ENCODE assay signal across 18 cellular contexts in genomic region chr15:42510258-42511009, GRCh38. TPM values are rescaled to one million over a fixed set of nuclear protein-coding genes. Genes with fewer than 3 reads are reported as not detected.
DNase-seq lines count a peak whose midpoint lies in the region; TF ChIP-seq lines count a peak whose summit lies in the region.
"Had no signal": no experiment of that assay in that cellular context is flagged by ENCODE, and none has a peak within 500 bp of the region (broad histone marks: within the 10 kb centered on the region; RNA-seq: fewer than 3 reads in every experiment).

No MANE protein-coding gene starts in this region.

- H4K8ac ChIP-seq in trophoblast cell (ENCODE audit: low read depth, low read length) = no peak overlapping the region

- no peak overlapping the region for H2AK5ac ChIP-seq in trophoblast cell (ENCODE audit: low read length)

- no peak overlapping the region for H3K18ac ChIP-seq in trophoblast cell (ENCODE audit: low read length)

- in situ Hi-C loops in ACHN (cut with HindIII; ENCODE audit: low pct_ligation_motif_present, low pct_unique_long_range_greater_than_20kb, low sequenced_read_pairs) = no loop called here

- 88% methylated on average over 4 of the region's 4 CpGs for WGBS in esophagus muscularis mucosa
- no CpG with 5 or more reads among the region's 4 CpGs for WGBS in trophoblast cell (ENCODE audit: extremely low coverage, insufficient coverage, insufficient read length)

- no peak overlapping the region for H2BK12ac ChIP-seq in trophoblast cell (ENCODE audit: low read length)

- TF ChIP-seq POLR2A in esophagus muscularis mucosa (IDR thresholded peaks at IDR 0.05; ENCODE audit: low read depth) = no peak

- no peaks in the 10 kb centered on the region for H3K27me3 ChIP-seq in AG04450 (ENCODE audit: control insufficient read depth, insufficient read depth, low read length)
- H3K27me3 ChIP-seq in esophagus muscularis mucosa = no peaks in the 10 kb centered on the region
- no peaks in the 10 kb centered on the region for H3K27me3 ChIP-seq in trophoblast cell (ENCODE audit: insufficient read depth, low read length)
- H3K27me3 ChIP-seq: Peyer's patch, suprapubic skin had no signal

- H3K79me1 ChIP-seq in trophoblast cell (ENCODE audit: low read length) = no peaks in the 10 kb centered on the region

- no peak overlapping the region for H3K9ac ChIP-seq in trophoblast cell (ENCODE audit: low read length)

- no peak overlapping the region for H3K14ac ChIP-seq in trophoblast cell (ENCODE audit: low read length)

- H3K4me3 ChIP-seq in AG04450 (ENCODE audit: low read depth, low read length) = no peak overlapping the region
- H3K4me3 ChIP-seq in esophagus muscularis mucosa = no peak overlapping the region
- no peak overlapping the region for H3K4me3 ChIP-seq in trophoblast cell (ENCODE audit: low read depth, low read length)
- H3K4me3 ChIP-seq: Peyer's patch, suprapubic skin had no signal

- no peak for DNase-seq in AG04450 (ENCODE audit: low read depth, low spot score)
- DNase-seq in OCI-M1 (lab: John Stamatoyannopoulos, UW) = peak; percentile 49
- no peak for DNase-seq in esophagus muscularis mucosa (ENCODE audit: extremely low spot score)
- peak; percentile 69 to 87 for DNase-seq in trophoblast cell
- DNase-seq in NCI-H1417 (lab: John Stamatoyannopoulos, UW) = no peak
- no peak for DNase-seq in islet precursor cell
- DNase-seq in ACHN = no peak
- no peak for DNase-seq in activated naive CD4-positive, alpha-beta T cell treated with Interleukin-2 at 50 U/mL for 16 hours
- DNase-seq: activated effector memory CD4-positive, alpha-beta T cell treated with Interleukin-2 at 50 U/mL for 16 hours; Calu3; effector CD8-positive, alpha-beta T cell; GF-D8; NCI-H2029; NCI-H69; Peyer's patch; posterior cingulate gyrus; WERI-Rb-1 had no signal

- TF ChIP-seq EP300 in esophagus muscularis mucosa (IDR thresholded peaks at IDR 0.05) = no peak

- no peak for TF ChIP-seq CTCF in AG04450 (IDR thresholded peaks at IDR 0.05; ENCODE audit: low read depth, low read length)
- TF ChIP-seq CTCF in esophagus muscularis mucosa (IDR thresholded peaks at IDR 0.05) = no peak

- H3K4me1 ChIP-seq in esophagus muscularis mucosa (peaks cover 13 to 32% (median 25%) of the 10 kb centered on the region in 4 donors), trophoblast cell (ENCODE audit: control insufficient read depth in 1 of 2, insufficient read depth in 2 of 2, low read length in 2 of 2) (no peaks in the 10 kb centered on the region)
- H3K4me1 ChIP-seq: Peyer's patch had no signal

- H3K23ac ChIP-seq in trophoblast cell (ENCODE audit: low read length) = no peak overlapping the region

- no peaks in the 10 kb centered on the region for H3K79me2 ChIP-seq in trophoblast cell (ENCODE audit: control insufficient read depth, insufficient read depth, low read length, poor library complexity)

- H3K4ac ChIP-seq in trophoblast cell (ENCODE audit: low read depth, low read length) = no peak overlapping the region

- no peak overlapping the region for H4K91ac ChIP-seq in trophoblast cell (ENCODE audit: low read depth, low read length)

- peaks cover 10 to 30% (median 24%) of the 10 kb centered on the region in 4 donors for H3K36me3 ChIP-seq in esophagus muscularis mucosa
- H3K36me3 ChIP-seq in trophoblast cell (ENCODE audit: control insufficient read depth in 1 of 2, insufficient read depth in 2 of 2, low read length in 2 of 2) = peaks cover 8 to 9% of the 10 kb centered on the region in 2 experiments

- no peak overlapping the region for H4K12ac ChIP-seq in trophoblast cell (ENCODE audit: low read depth, low read length)

- H2BK120ac ChIP-seq in trophoblast cell (ENCODE audit: insufficient read depth, low read length, poor library complexity) = no peak overlapping the region

- H3K9me3 ChIP-seq in AG04450 (ENCODE audit: control insufficient read depth, insufficient read depth, low read length) = no peaks in the 10 kb centered on the region
- H3K9me3 ChIP-seq in esophagus muscularis mucosa = no peaks in the 10 kb centered on the region
- no peaks in the 10 kb centered on the region for H3K9me3 ChIP-seq in trophoblast cell (ENCODE audit: insufficient read depth, low read depth, low read length)
- H3K9me3 ChIP-seq: Peyer's patch, suprapubic skin had no signal

- POLR2A ChIA-PET in AG04450 (lab: Yijun Ruan, JAX) = interaction anchor here (0.7 to 2.0 kb wide), 5 partner anchors 15 to 69 kb away, joined by 3 to 8 read pairs (median 5); partner anchors contain the start of genes HAUS2, LRRC57, SNAP23 and ZNF106

- no peak overlapping the region for H3K4me2 ChIP-seq in trophoblast cell (ENCODE audit: low read length)

- intact Hi-C loops in esophagus muscularis mucosa (cut with DNase I) = no loop called here

- H2AFZ ChIP-seq in trophoblast cell (ENCODE audit: insufficient read depth, low read length, poor library complexity) = no peak overlapping the region

- CTCF ChIA-PET in AG04450 (lab: Charles Lee) = interaction anchor here (1.0 kb wide), 2 partner anchors 26 to 141 kb away, joined by 3 read pairs; no protein-coding TSS in a partner anchor

- peak overlapping the region; percentile 85 for H3K27ac ChIP-seq in AG04450 (ENCODE audit: low read depth, low read length)
- peak overlapping the region in 3 of 4 donors; percentile 24 to 46 (median 36) for H3K27ac ChIP-seq in esophagus muscularis mucosa (replicated peaks in 1 of 4)
- no peak overlapping the region for H3K27ac ChIP-seq in trophoblast cell (ENCODE audit: low read depth, low read length)
- H3K27ac ChIP-seq: Peyer's patch, suprapubic skin, WERI-Rb-1 had no signal

- H2BK5ac ChIP-seq in trophoblast cell (ENCODE audit: low read depth, low read length, poor library complexity) = no peak overlapping the region

RNA-seq across cellular contexts. Expression of gene SNAP23, which starts 15.0 kb away (rescaled TPM):
- 65.9 and 83.7 TPM in 2 replicates for polyA plus RNA-seq in AG04450 (2011; rRNA removed)
- 33.1 and 41.8 TPM in 2 replicates for polyA minus RNA-seq in AG04450 (2011; rRNA and poly(A)+ RNA removed)
- 10 to 100 TPM; 48.6 to 76.2 (median 55.1) TPM for total RNA-seq in esophagus muscularis mucosa
- polyA plus RNA-seq in trophoblast cell (2013) = 60.5 and 62.5 TPM in 2 replicates

RNA-seq across cellular contexts. Expression of gene ZNF106, which starts 19.5 kb away (rescaled TPM):
- polyA plus RNA-seq in AG04450 (2011; rRNA removed) = 60.8 and 67.4 TPM in 2 replicates
- polyA minus RNA-seq in AG04450 (2011; rRNA and poly(A)+ RNA removed) = 140 and 201 TPM in 2 replicates
- 100 to 1,000 TPM; 312 to 568 (median 428) TPM for total RNA-seq in esophagus muscularis mucosa
- polyA plus RNA-seq in trophoblast cell (2013) = 20.0 and 20.5 TPM in 2 replicates

RNA-seq across cellular contexts. Expression of gene LRRC57, which starts 38.2 kb away (rescaled TPM):
- polyA plus RNA-seq in AG04450 (2011; rRNA removed) = 18.2 and 18.3 TPM in 2 replicates
- 5.7 and 9.7 TPM in 2 replicates for polyA minus RNA-seq in AG04450 (2011; rRNA and poly(A)+ RNA removed)
- total RNA-seq in esophagus muscularis mucosa = 10 to 100 TPM; 12.8 to 20.1 (median 17.3) TPM
- 11.8 and 12.3 TPM in 2 replicates for polyA plus RNA-seq in trophoblast cell (2013)

RNA-seq across cellular contexts. Expression of gene HAUS2, which starts 38.2 kb away (rescaled TPM):
- polyA plus RNA-seq in AG04450 (2011; rRNA removed) = 26.4 and 30.6 TPM in 2 replicates
- 6.8 and 7.9 TPM in 2 replicates for polyA minus RNA-seq in AG04450 (2011; rRNA and poly(A)+ RNA removed)
- 10 to 100 TPM; 13.2 to 28.2 (median 16.0) TPM for total RNA-seq in esophagus muscularis mucosa
- 15.7 and 16.8 TPM in 2 replicates for polyA plus RNA-seq in trophoblast cell (2013)

Comparison
In these comparisons a context has a peak if more than half of its experiments do, and no peak if none do; other contexts are left out.
1. DNase-seq: peak in OCI-M1 (single experiment) and trophoblast cell (2 of 2); none in AG04450 (single experiment), esophagus muscularis mucosa (single experiment), NCI-H1417 (0 of 3), islet precursor cell (single experiment), ACHN (single experiment) and activated naive CD4-positive, alpha-beta T cell treated with Interleukin-2 at 50 U/mL for 16 hours (single experiment).